In the genomic region with DNA sequence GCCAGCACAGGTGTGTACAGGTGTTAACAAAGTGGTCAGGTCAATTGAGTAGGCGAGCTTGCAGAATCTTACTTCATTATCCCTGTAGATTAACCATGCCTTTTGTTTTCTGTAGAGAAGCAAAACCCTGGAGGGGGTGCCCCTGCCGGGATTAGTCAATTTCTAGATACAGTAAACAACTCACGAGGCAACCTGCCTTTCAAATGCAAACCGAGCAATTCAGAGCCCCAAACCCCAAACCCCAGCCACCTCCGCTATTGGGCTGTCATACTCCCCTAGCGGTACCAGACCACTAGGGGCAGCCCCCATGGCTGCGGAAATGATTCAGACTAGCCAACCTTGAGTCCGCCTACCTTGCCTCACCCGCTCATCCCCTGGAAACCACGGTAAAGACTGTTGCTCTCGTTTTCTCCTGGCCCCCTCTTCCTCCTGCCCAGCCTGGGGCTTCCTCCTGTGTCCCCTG, we compare ENCODE assay signal across 8 cellular contexts.
DNase-seq lines count a peak whose midpoint lies in the region; ATAC-seq and TF ChIP-seq lines count a peak whose summit lies in the region.

No MANE protein-coding gene starts in this region.

- peak; percentile 11 to 38 (median 21) for DNase-seq in CD4-positive, CD25-positive, alpha-beta regulatory T cell
- DNase-seq in GM20000 (ENCODE audit: low spot score) = peak; percentile 85
- DNase-seq in activated T-cell treated with anti-CD3 and anti-CD28 coated beads, Interleukin-2, amount 50 U/mL, for 1 hour = peak; percentile 52
- peak; percentile 47 for DNase-seq in stimulated activated CD4-positive, alpha-beta T cell treated with anti-CD3 and anti-CD28 coated beads, Interleukin-12 subunit alpha, Interleukin-12 subunit beta, amount 100 ng/mL, for 4 hours
- DNase-seq in occipital lobe (lab: John Stamatoyannopoulos, UW) = no peak
- no peak for DNase-seq in NCI-H1694 (lab: John Stamatoyannopoulos, UW)
- DNase-seq in NCI-H1436 treated with DMSO at 0.1 percent for 48 hours (lab: John Stamatoyannopoulos, UW) = no peak

- no peaks in the 10 kb centered on the region for H3K36me3 Mint-ChIP-seq in CD4-positive, CD25-positive, alpha-beta regulatory T cell

- TF ChIP-seq CTCF in GM20000 (IDR thresholded peaks at IDR 0.05; ENCODE audit: extremely low read depth, missing control alignments) = no peak

- H3K27me3 ChIP-seq in CD4-positive, CD25-positive, alpha-beta regulatory T cell (ENCODE audit: control insufficient read depth, insufficient read depth, low read length) = peaks cover 4% of the 10 kb centered on the region

- peak overlapping the region in 1 of 4 donors; percentile 13 for H3K4me3 Mint-ChIP-seq in CD4-positive, CD25-positive, alpha-beta regulatory T cell

- H3K27ac ChIP-seq in CD4-positive, CD25-positive, alpha-beta regulatory T cell (ENCODE audit: insufficient read depth, low read length, poor library complexity, severe bottlenecking) = no peak overlapping the region

- no peaks in the 10 kb centered on the region for H3K36me3 ChIP-seq in CD4-positive, CD25-positive, alpha-beta regulatory T cell (ENCODE audit: control insufficient read depth, insufficient read depth, low read length)

- no peaks in the 10 kb centered on the region for H3K9me3 ChIP-seq in CD4-positive, CD25-positive, alpha-beta regulatory T cell (ENCODE audit: control insufficient read depth in 2 of 2, low read length in 2 of 2)

- H3K4me1 Mint-ChIP-seq in CD4-positive, CD25-positive, alpha-beta regulatory T cell = peaks cover 0 to 15% (median 7%) of the 10 kb centered on the region in 4 donors

- H3K9me3 Mint-ChIP-seq in CD4-positive, CD25-positive, alpha-beta regulatory T cell = peaks cover 0 to 7% (median 0%) of the 10 kb centered on the region in 7 donors

- no peak overlapping the region for H3K4me3 ChIP-seq in CD4-positive, CD25-positive, alpha-beta regulatory T cell (ENCODE audit: low read depth, low read length)

- peak overlapping the region in 1 of 3 donors; percentile 63 for H3K27ac Mint-ChIP-seq in CD4-positive, CD25-positive, alpha-beta regulatory T cell

- peaks cover 7% of the 10 kb centered on the region for H3K4me1 ChIP-seq in CD4-positive, CD25-positive, alpha-beta regulatory T cell (ENCODE audit: control insufficient read depth, insufficient read depth, low read length, poor library complexity, severe bottlenecking)

- H3K27me3 Mint-ChIP-seq in CD4-positive, CD25-positive, alpha-beta regulatory T cell = peaks cover 30% of the 10 kb centered on the region

- ATAC-seq in CD4-positive, CD25-positive, alpha-beta regulatory T cell (ENCODE audit: low read depth in 2 of 2) = peak; percentile 83 to 89
- ATAC-seq in HG03565 (IDR thresholded peaks at IDR 0.05; ENCODE audit: unreplicated experiment) = peak; percentile 99

Comparison
In these comparisons a context has a peak if more than half of its experiments do, and no peak if none do; other contexts are left out.
1. DNase-seq: peak in CD4-positive, CD25-positive, alpha-beta regulatory T cell (3 of 3), GM20000 (single experiment), activated T-cell treated with anti-CD3 and anti-CD28 coated beads, Interleukin-2, amount 50 U/mL, for 1 hour (single experiment) and stimulated activated CD4-positive, alpha-beta T cell treated with anti-CD3 and anti-CD28 coated beads, Interleukin-12 subunit alpha, Interleukin-12 subunit beta, amount 100 ng/mL, for 4 hours (single experiment); none in occipital lobe (single experiment), NCI-H1694 (single experiment) and NCI-H1436 treated with DMSO at 0.1 percent for 48 hours (single experiment).